1 cellular context compared by ENCODE assay signal in the genomic region with DNA sequence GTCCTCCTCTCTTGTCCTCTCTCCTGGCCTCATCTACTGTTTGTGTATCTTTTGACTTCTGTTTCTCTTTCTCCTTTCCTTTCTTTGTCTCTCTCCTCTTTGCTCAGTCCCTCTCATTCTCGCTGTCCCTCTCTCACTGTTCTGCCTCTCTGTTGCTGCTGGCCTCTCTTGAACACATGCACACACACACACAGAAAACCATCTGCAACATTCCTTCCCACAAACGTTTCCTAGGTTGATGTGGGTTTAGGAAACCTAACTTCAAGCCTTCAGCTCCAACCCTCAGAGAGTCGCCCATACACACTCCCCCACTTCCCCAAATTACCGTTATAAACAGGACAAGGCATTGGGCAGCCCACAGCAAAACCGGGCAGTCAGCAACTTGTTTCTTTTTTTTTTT.
TF ChIP-seq lines count a peak whose summit lies in the region.

No MANE protein-coding gene starts in this region.

TF ChIP-seq in K562, 482 proteins besides CTCF, POLR2A, EP300 and RAD21:
- 0 out of 2 replicates have a peak, but pooled peaks have one; percentile 33 for TF ChIP-seq EHMT2 (IDR thresholded peaks at IDR 0.05)
- TF ChIP-seq ARID1B (IDR thresholded peaks at IDR 0.05): 0 out of 2 replicates have a peak, but pooled peaks have one; percentile 14
- TF ChIP-seq NBN (IDR thresholded peaks at IDR 0.05; ENCODE audit: low read depth): no peak
- TF ChIP-seq FOXJ3 (CRISPR knock-in tag; IDR thresholded peaks at IDR 0.05): no peak
- TF ChIP-seq, protein P1, sequence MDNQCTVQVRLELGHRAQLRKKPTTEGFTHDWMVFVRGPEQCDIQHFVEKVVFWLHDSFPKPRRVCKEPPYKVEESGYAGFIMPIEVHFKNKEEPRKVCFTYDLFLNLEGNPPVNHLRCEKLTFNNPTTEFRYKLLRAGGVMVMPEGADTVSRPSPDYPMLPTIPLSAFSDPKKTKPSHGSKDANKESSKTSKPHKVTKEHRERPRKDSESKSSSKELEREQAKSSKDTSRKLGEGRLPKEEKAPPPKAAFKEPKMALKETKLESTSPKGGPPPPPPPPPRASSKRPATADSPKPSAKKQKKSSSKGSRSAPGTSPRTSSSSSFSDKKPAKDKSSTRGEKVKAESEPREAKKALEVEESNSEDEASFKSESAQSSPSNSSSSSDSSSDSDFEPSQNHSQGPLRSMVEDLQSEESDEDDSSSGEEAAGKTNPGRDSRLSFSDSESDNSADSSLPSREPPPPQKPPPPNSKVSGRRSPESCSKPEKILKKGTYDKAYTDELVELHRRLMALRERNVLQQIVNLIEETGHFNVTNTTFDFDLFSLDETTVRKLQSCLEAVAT (IDR thresholded peaks at IDR 0.05): peak in 1 of 2 experiments; percentile 16; a peak in 1 of 4 replicates
- TF ChIP-seq HDGF (IDR thresholded peaks at IDR 0.05): 0 out of 2 replicates have a peak, but pooled peaks have one; percentile 31
- TF ChIP-seq ZNF384 (IDR thresholded peaks at IDR 0.05; ENCODE audit: low read depth, low read length): no peak
- peak; percentile 48; the same call in 1 of the 2 replicates for TF ChIP-seq OTX1 (CRISPR knock-in tag; IDR thresholded peaks at IDR 0.05)
- TF ChIP-seq, protein P2, sequence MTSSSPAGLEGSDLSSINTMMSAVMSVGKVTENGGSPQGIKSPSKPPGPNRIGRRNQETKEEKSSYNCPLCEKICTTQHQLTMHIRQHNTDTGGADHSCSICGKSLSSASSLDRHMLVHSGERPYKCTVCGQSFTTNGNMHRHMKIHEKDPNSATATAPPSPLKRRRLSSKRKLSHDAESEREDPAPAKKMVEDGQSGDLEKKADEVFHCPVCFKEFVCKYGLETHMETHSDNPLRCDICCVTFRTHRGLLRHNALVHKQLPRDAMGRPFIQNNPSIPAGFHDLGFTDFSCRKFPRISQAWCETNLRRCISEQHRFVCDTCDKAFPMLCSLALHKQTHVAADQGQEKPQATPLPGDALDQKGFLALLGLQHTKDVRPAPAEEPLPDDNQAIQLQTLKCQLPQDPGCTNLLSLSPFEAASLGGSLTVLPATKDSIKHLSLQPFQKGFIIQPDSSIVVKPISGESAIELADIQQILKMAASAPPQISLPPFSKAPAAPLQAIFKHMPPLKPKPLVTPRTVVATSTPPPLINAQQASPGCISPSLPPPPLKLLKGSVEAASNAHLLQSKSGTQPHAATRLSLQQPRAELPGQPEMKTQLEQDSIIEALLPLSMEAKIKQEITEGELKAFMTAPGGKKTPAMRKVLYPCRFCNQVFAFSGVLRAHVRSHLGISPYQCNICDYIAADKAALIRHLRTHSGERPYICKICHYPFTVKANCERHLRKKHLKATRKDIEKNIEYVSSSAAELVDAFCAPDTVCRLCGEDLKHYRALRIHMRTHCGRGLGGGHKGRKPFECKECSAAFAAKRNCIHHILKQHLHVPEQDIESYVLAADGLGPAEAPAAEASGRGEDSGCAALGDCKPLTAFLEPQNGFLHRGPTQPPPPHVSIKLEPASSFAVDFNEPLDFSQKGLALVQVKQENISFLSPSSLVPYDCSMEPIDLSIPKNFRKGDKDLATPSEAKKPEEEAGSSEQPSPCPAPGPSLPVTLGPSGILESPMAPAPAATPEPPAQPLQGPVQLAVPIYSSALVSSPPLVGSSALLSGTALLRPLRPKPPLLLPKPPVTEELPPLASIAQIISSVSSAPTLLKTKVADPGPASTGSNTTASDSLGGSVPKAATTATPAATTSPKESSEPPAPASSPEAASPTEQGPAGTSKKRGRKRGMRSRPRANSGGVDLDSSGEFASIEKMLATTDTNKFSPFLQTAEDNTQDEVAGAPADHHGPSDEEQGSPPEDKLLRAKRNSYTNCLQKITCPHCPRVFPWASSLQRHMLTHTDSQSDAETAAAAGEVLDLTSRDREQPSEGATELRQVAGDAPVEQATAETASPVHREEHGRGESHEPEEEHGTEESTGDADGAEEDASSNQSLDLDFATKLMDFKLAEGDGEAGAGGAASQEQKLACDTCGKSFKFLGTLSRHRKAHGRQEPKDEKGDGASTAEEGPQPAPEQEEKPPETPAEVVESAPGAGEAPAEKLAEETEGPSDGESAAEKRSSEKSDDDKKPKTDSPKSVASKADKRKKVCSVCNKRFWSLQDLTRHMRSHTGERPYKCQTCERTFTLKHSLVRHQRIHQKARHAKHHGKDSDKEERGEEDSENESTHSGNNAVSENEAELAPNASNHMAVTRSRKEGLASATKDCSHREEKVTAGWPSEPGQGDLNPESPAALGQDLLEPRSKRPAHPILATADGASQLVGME (CRISPR knock-in tag; IDR thresholded peaks at IDR 0.05): no peak
- peak; percentile 23; the same call in 1 of the 2 replicates for TF ChIP-seq C11orf30 (IDR thresholded peaks at IDR 0.05; ENCODE audit: low read depth)
- TF ChIP-seq KLF6 (CRISPR knock-in tag; IDR thresholded peaks at IDR 0.05; ENCODE audit: borderline replicate concordance): no peak
- TF ChIP-seq FOXK1 (CRISPR knock-in tag; IDR thresholded peaks at IDR 0.05; ENCODE audit: borderline replicate concordance): no peak
- peak; percentile 29; the same call in 1 of the 2 replicates for TF ChIP-seq SMARCE1 (IDR thresholded peaks at IDR 0.05)
- peak; percentile 92 for TF ChIP-seq SPI1 (IDR thresholded peaks at IDR 0.05; ENCODE audit: borderline replicate concordance, low read depth, low read length)
- TF ChIP-seq, protein P3, sequence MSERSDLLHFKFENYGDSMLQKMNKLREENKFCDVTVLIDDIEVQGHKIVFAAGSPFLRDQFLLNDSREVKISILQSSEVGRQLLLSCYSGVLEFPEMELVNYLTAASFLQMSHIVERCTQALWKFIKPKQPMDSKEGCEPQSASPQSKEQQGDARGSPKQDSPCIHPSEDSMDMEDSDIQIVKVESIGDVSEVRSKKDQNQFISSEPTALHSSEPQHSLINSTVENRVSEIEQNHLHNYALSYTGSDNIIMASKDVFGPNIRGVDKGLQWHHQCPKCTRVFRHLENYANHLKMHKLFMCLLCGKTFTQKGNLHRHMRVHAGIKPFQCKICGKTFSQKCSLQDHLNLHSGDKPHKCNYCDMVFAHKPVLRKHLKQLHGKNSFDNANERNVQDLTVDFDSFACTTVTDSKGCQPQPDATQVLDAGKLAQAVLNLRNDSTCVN (CRISPR knock-in tag; IDR thresholded peaks at IDR 0.05): peak; percentile 71; the same call in 1 of the 2 replicates
- peak; percentile 48 for TF ChIP-seq ZNF316 (IDR thresholded peaks at IDR 0.05)
- TF ChIP-seq, protein P4, sequence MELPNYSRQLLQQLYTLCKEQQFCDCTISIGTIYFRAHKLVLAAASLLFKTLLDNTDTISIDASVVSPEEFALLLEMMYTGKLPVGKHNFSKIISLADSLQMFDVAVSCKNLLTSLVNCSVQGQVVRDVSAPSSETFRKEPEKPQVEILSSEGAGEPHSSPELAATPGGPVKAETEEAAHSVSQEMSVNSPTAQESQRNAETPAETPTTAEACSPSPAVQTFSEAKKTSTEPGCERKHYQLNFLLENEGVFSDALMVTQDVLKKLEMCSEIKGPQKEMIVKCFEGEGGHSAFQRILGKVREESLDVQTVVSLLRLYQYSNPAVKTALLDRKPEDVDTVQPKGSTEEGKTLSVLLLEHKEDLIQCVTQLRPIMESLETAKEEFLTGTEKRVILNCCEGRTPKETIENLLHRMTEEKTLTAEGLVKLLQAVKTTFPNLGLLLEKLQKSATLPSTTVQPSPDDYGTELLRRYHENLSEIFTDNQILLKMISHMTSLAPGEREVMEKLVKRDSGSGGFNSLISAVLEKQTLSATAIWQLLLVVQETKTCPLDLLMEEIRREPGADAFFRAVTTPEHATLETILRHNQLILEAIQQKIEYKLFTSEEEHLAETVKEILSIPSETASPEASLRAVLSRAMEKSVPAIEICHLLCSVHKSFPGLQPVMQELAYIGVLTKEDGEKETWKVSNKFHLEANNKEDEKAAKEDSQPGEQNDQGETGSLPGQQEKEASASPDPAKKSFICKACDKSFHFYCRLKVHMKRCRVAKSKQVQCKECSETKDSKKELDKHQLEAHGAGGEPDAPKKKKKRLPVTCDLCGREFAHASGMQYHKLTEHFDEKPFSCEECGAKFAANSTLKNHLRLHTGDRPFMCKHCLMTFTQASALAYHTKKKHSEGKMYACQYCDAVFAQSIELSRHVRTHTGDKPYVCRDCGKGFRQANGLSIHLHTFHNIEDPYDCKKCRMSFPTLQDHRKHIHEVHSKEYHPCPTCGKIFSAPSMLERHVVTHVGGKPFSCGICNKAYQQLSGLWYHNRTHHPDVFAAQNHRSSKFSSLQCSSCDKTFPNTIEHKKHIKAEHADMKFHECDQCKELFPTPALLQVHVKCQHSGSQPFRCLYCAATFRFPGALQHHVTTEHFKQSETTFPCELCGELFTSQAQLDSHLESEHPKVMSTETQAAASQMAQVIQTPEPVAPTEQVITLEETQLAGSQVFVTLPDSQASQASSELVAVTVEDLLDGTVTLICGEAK (IDR thresholded peaks at IDR 0.05): peak; percentile 29; the same call in 1 of the 2 replicates
- TF ChIP-seq, protein P4 (CRISPR knock-in tag; IDR thresholded peaks at IDR 0.05): no peak
- TF ChIP-seq MCM3 (IDR thresholded peaks at IDR 0.05): 0 out of 2 replicates have a peak, but pooled peaks have one; percentile 45
- 0 out of 2 replicates have a peak, but pooled peaks have one; percentile 56 for TF ChIP-seq ELF4 (CRISPR knock-in tag; IDR thresholded peaks at IDR 0.05)
- TF ChIP-seq, protein P5, sequence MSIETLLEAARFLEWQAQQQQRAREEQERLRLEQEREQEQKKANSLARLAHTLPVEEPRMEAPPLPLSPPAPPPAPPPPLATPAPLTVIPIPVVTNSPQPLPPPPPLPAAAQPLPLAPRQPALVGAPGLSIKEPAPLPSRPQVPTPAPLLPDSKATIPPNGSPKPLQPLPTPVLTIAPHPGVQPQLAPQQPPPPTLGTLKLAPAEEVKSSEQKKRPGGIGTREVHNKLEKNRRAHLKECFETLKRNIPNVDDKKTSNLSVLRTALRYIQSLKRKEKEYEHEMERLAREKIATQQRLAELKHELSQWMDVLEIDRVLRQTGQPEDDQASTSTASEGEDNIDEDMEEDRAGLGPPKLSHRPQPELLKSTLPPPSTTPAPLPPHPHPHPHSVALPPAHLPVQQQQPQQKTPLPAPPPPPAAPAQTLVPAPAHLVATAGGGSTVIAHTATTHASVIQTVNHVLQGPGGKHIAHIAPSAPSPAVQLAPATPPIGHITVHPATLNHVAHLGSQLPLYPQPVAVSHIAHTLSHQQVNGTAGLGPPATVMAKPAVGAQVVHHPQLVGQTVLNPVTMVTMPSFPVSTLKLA (conservative IDR thresholded peaks at IDR 0.05): no peak
- TF ChIP-seq HDAC1 (IDR thresholded peaks at IDR 0.05): 0 out of 4 replicates have a peak, but pooled peaks of 1 of the 2 experiments have one; percentile 21
- TF ChIP-seq, protein P6, sequence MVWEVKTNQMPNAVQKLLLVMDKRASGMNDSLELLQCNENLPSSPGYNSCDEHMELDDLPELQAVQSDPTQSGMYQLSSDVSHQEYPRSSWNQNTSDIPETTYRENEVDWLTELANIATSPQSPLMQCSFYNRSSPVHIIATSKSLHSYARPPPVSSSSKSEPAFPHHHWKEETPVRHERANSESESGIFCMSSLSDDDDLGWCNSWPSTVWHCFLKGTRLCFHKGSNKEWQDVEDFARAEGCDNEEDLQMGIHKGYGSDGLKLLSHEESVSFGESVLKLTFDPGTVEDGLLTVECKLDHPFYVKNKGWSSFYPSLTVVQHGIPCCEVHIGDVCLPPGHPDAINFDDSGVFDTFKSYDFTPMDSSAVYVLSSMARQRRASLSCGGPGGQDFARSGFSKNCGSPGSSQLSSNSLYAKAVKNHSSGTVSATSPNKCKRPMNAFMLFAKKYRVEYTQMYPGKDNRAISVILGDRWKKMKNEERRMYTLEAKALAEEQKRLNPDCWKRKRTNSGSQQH (CRISPR knock-in tag; IDR thresholded peaks at IDR 0.05): 0 out of 2 replicates have a peak, but pooled peaks have one; percentile 17
